Comparison of ENCODE assay signal across 24 cellular contexts in the genomic region with DNA sequence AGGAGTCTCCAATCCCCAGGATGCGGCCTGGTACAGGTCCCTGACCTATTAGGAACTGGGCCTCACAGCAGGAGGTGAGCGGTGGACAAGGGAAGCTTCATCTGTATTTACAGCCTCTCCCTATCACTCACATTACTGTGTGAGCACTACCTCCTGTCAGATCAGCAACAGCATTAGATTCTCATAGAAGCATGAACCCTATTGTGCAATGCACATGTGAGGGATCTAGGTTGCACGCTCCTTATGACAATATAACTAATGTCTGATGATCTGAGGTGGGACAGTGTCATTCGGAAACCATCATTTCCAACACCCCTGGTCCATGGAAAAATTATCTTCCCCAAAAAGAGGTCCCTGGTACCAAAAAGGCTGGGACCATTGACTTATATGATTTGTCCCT.
DNase-seq lines count a peak whose midpoint lies in the region; ATAC-seq and TF ChIP-seq lines count a peak whose summit lies in the region.
"Had no signal": no experiment of that assay in that cellular context is flagged by ENCODE, and none has a peak within 500 bp of the region (broad histone marks: within the 10 kb centered on the region; RNA-seq: fewer than 3 reads in every experiment).

No MANE protein-coding gene starts in this region.

- no peak overlapping the region for H3K9ac ChIP-seq in IMR-90 (ENCODE audit: low read depth, low read length)
- no peak overlapping the region for H3K9ac ChIP-seq in endodermal cell (ENCODE audit: extremely low read depth, low read length, poor library complexity, severe bottlenecking)
- H3K9ac ChIP-seq: BLaER1 had no signal

- H4K8ac ChIP-seq in IMR-90 (ENCODE audit: low read depth in 2 of 2, low read length in 2 of 2): no peak overlapping the region

- H3K36me3 Mint-ChIP-seq in GM23338 (ENCODE audit: low read depth) (no peaks in the 10 kb centered on the region), endodermal cell (ENCODE audit: low read depth) (no peaks in the 10 kb centered on the region)
- H3K36me3 Mint-ChIP-seq: CD14-positive monocyte; CD4-positive, alpha-beta memory T cell; CD4-positive, CD25-positive, alpha-beta regulatory T cell had no signal

- H4K91ac ChIP-seq in IMR-90 (ENCODE audit: insufficient read depth, low read depth, low read length): no peak overlapping the region

- no peaks in the 10 kb centered on the region; the same call in 1 of the 2 replicates for H3K9me2 ChIP-seq in GM23338 (ENCODE audit: insufficient read depth)

- TF ChIP-seq CTCF in GM23338 (conservative IDR thresholded peaks at IDR 0.05; ENCODE audit: low read depth in 2 of 2) (no peak), IMR-90 (conservative IDR thresholded peaks at IDR 0.05; ENCODE audit: low read depth, low read length) (no peak), endodermal cell (conservative IDR thresholded peaks at IDR 0.05) (no peak)

- H3K27me3 Mint-ChIP-seq in GM23338 (ENCODE audit: insufficient read depth, low read depth, poor library complexity) (no peaks in the 10 kb centered on the region), endodermal cell (ENCODE audit: insufficient read depth) (peaks cover 2% of the 10 kb centered on the region)
- H3K27me3 Mint-ChIP-seq: CD4-positive, alpha-beta memory T cell; CD4-positive, CD25-positive, alpha-beta regulatory T cell; CD8-positive, alpha-beta memory T cell had no signal

- no peak overlapping the region for H2AK9ac ChIP-seq in IMR-90 (replicated peaks; ENCODE audit: low read depth, low read length, poor library complexity)

- H3K56ac ChIP-seq in IMR-90 (ENCODE audit: extremely low read depth, insufficient read depth, low read length): no peak overlapping the region

- no peak overlapping the region for H2BK20ac ChIP-seq in IMR-90 (ENCODE audit: low read depth, low read length)

- H2AK5ac ChIP-seq in IMR-90 (ENCODE audit: low read depth, low read length): no peak overlapping the region

- H2BK15ac ChIP-seq in IMR-90 (ENCODE audit: low read depth, low read length): no peak overlapping the region

- TF ChIP-seq RAD21 in IMR-90 (IDR thresholded peaks at IDR 0.05; ENCODE audit: low read length): no peak

- no peaks in the 10 kb centered on the region; the same call in 1 of the 2 replicates for H3K9me1 ChIP-seq in IMR-90 (ENCODE audit: insufficient read depth, low read length)

- no peaks in the 10 kb centered on the region for H3F3A ChIP-seq in GM23338 (replicated peaks; ENCODE audit: low read depth)

- H3K36me3 ChIP-seq in GM23338 (ENCODE audit: insufficient read depth) (no peaks in the 10 kb centered on the region), IMR-90 (ENCODE audit: control insufficient read depth, insufficient read depth, low read length) (no peaks in the 10 kb centered on the region), endodermal cell (ENCODE audit: control insufficient read depth, insufficient read depth, low read length) (no peaks in the 10 kb centered on the region)
- H3K36me3 ChIP-seq: BE2C, BLaER1 had no signal

- POLR2A ChIA-PET in IMR-90 (lab: Charles Lee; ENCODE audit: unreplicated experiment): no interaction called here

- H3K4me1 ChIP-seq in GM23338 (ENCODE audit: insufficient read depth): no peaks in the 10 kb centered on the region
- H3K4me1 ChIP-seq in IMR-90 (ENCODE audit: control insufficient read depth, insufficient read depth, low read length): no peaks in the 10 kb centered on the region
- no peaks in the 10 kb centered on the region for H3K4me1 ChIP-seq in endodermal cell (ENCODE audit: control insufficient read depth, insufficient read depth, low read length)
- H3K4me1 ChIP-seq: BLaER1 had no signal

- no peak overlapping the region for H3K27ac Mint-ChIP-seq in GM23338
- no peak overlapping the region for H3K27ac Mint-ChIP-seq in endodermal cell
- H3K27ac Mint-ChIP-seq: CD14-positive monocyte; CD4-positive, alpha-beta memory T cell; CD4-positive, CD25-positive, alpha-beta regulatory T cell; CD8-positive, alpha-beta memory T cell had no signal

- no peak overlapping the region for H3K23ac ChIP-seq in IMR-90 (ENCODE audit: low read depth, low read length)

- H3K27ac ChIP-seq in GM23338 (ENCODE audit: low read depth) (no peak overlapping the region), IMR-90 (ENCODE audit: insufficient read depth, low read length) (no peak overlapping the region), endodermal cell (ENCODE audit: low read depth, low read length) (no peak overlapping the region)
- H3K27ac ChIP-seq: BLaER1 had no signal

- H4K20me1 ChIP-seq in GM23338 (replicated peaks; ENCODE audit: insufficient read depth): no peaks in the 10 kb centered on the region
- H4K20me1 ChIP-seq in IMR-90 (ENCODE audit: insufficient read depth, low read length): no peaks in the 10 kb centered on the region
- H4K20me1 ChIP-seq: BLaER1 had no signal

- H2BK5ac ChIP-seq in IMR-90 (ENCODE audit: low read depth, low read length, poor library complexity, severe bottlenecking): no peak overlapping the region

- H3K79me2 ChIP-seq in GM23338 (replicated peaks; ENCODE audit: insufficient read depth): no peaks in the 10 kb centered on the region

- no peak overlapping the region for H4K5ac ChIP-seq in IMR-90 (ENCODE audit: low read depth, low read length)

- no peak overlapping the region for H3K14ac ChIP-seq in IMR-90 (replicated peaks; ENCODE audit: low read depth, low read length)

- H3K4ac ChIP-seq in IMR-90 (ENCODE audit: low read depth, low read length): no peak overlapping the region

- WGBS in IMR-90 (ENCODE audit: extremely low coverage in 2 of 2, insufficient read length in 1 of 2), 2 experiments: no CpG with 5 or more reads among the region's 4 CpGs
- 95 to 100% methylated on average over 2 to 4 of the region's 4 CpGs for WGBS in endodermal cell (ENCODE audit: insufficient coverage in 1 of 2, insufficient read length in 1 of 2), 2 experiments

- TF ChIP-seq POLR2A in IMR-90 (IDR thresholded peaks at IDR 0.05; ENCODE audit: low read depth, low read length): no peak

- H3K4me2 ChIP-seq in GM23338 (no peak overlapping the region), IMR-90 (ENCODE audit: low read depth, low read length) (no peak overlapping the region)
- H3K4me2 ChIP-seq: BLaER1 had no signal

- H3K4me3 Mint-ChIP-seq in GM23338 (no peak overlapping the region), endodermal cell (no peak overlapping the region)
- H3K4me3 Mint-ChIP-seq: CD14-positive monocyte; CD4-positive, alpha-beta memory T cell; CD4-positive, CD25-positive, alpha-beta regulatory T cell; CD8-positive, alpha-beta memory T cell had no signal

- no peak overlapping the region for H3K18ac ChIP-seq in IMR-90 (ENCODE audit: low read depth, low read length)

- no TSS peak for BruUV-seq in IMR-90 (replicated peaks; lab: Mats Ljungman, UMichigan)

- CTCF ChIA-PET in IMR-90 (lab: Yijun Ruan, JAX): no interaction called here

- H3K9me3 ChIP-seq in IMR-90 (ENCODE audit: control insufficient read depth, insufficient read depth, low read length) (no peaks in the 10 kb centered on the region), endodermal cell (ENCODE audit: control insufficient read depth, low read length) (no peaks in the 10 kb centered on the region)
- H3K9me3 ChIP-seq: BE2C, BLaER1 had no signal

- ATAC-seq in GM23338 (no peak), IMR-90 (ENCODE audit: low read depth) (no peak)
- ATAC-seq: GM12878 had no signal

- no peaks in the 10 kb centered on the region for H3K27me3 ChIP-seq in GM23338 (ENCODE audit: insufficient read depth)
- H3K27me3 ChIP-seq in IMR-90 (ENCODE audit: control insufficient read depth, insufficient read depth, low read length): no peaks in the 10 kb centered on the region
- H3K27me3 ChIP-seq in endodermal cell (ENCODE audit: control insufficient read depth, insufficient read depth, low read length, poor library complexity, severe bottlenecking): no peaks in the 10 kb centered on the region
- H3K27me3 ChIP-seq: BE2C, BLaER1 had no signal

- dilution Hi-C loops in IMR-90 (cut with HindIII; ENCODE audit: low sequenced_read_pairs, unreplicated experiment): no loop called here

- H2AFZ ChIP-seq in GM23338 (no peak overlapping the region), IMR-90 (replicated peaks; ENCODE audit: low read length, poor library complexity) (no peak overlapping the region)

- no peaks in the 10 kb centered on the region for H3K4me1 Mint-ChIP-seq in GM23338
- H3K4me1 Mint-ChIP-seq in endodermal cell: no peaks in the 10 kb centered on the region
- H3K4me1 Mint-ChIP-seq: CD14-positive monocyte; CD4-positive, CD25-positive, alpha-beta regulatory T cell had no signal

- intact Hi-C loops in IMR-90 (cut with micrococcal nuclease): no loop called here

- in situ Hi-C loops in IMR-90 (cut with MboI; ENCODE audit: low sequenced_read_pairs): no loop called here

- DNase-seq in GM23338 (ENCODE audit: low spot score): peak; percentile 8
- no peak for DNase-seq in IMR-90
- DNase-seq in endodermal cell: peak; percentile 49
- no peak for DNase-seq in cortex of kidney (lab: John Stamatoyannopoulos, UW)
- no peak for DNase-seq in SK-N-DZ (ENCODE audit: low spot score)
- DNase-seq in superior temporal gyrus (ENCODE audit: extremely low spot score): no peak
- DNase-seq: 8988T; ACHN; BE2C; C1 segment of cervical spinal cord; CD4-positive, alpha-beta memory T cell; CD4-positive, CD25-positive, alpha-beta regulatory T cell; CD8-positive, alpha-beta memory T cell; COR-L47; DMS 273 treated with DMSO at 0.1 percent for 48 hours; DMS153; DMS53; DMS79; DND-41; EL; GDM1 had no signal

- H3K79me1 ChIP-seq in IMR-90 (ENCODE audit: low read depth in 1 of 2, low read length in 2 of 2): no peaks in the 10 kb centered on the region

- no peak overlapping the region for H2BK120ac ChIP-seq in IMR-90 (ENCODE audit: low read depth, low read length)

- H3K9me3 Mint-ChIP-seq in GM23338 (no peaks in the 10 kb centered on the region), endodermal cell (no peaks in the 10 kb centered on the region)

- H3K4me3 ChIP-seq in GM23338: no peak overlapping the region
- no peak overlapping the region for H3K4me3 ChIP-seq in IMR-90 (ENCODE audit: insufficient read depth, low read depth, low read length)
- H3K4me3 ChIP-seq in endodermal cell (ENCODE audit: low read length): no peak overlapping the region
- H3K4me3 ChIP-seq: BLaER1, GM12878 had no signal

TF ChIP-seq in GM23338, 12 proteins besides CTCF, POLR2A, EP300 and RAD21 (continues in another document):
- TF ChIP-seq ZNF331 (CRISPR knock-in tag; IDR thresholded peaks at IDR 0.05; ENCODE audit: low read depth) (no peak), STAT1 (IDR thresholded peaks at IDR 0.05; ENCODE audit: unreplicated experiment) (no peak)

TF ChIP-seq in IMR-90, 13 proteins besides CTCF, POLR2A, EP300 and RAD21 (continues in another document):
- TF ChIP-seq BHLHE40 (IDR thresholded peaks at IDR 0.05; ENCODE audit: low read depth, low read length) (no peak), CHD1 (IDR thresholded peaks at IDR 0.05; ENCODE audit: low read depth, low read length) (no peak), MAZ (IDR thresholded peaks at IDR 0.05; ENCODE audit: borderline replicate concordance, low read depth, low read length) (no peak), MXI1 (IDR thresholded peaks at IDR 0.05; ENCODE audit: borderline replicate concordance, low read depth, low read length) (no peak), RFX5 (IDR thresholded peaks at IDR 0.05; ENCODE audit: low read depth, low read length) (no peak)

Comparison
In these comparisons a context has a peak if more than half of its experiments do, and no peak if none do; other contexts are left out.
1. DNase-seq: peak in GM23338 (single experiment) and endodermal cell (single experiment); none in IMR-90 (single experiment), cortex of kidney (single experiment), SK-N-DZ (single experiment) and superior temporal gyrus (single experiment).